In the genomic region with DNA sequence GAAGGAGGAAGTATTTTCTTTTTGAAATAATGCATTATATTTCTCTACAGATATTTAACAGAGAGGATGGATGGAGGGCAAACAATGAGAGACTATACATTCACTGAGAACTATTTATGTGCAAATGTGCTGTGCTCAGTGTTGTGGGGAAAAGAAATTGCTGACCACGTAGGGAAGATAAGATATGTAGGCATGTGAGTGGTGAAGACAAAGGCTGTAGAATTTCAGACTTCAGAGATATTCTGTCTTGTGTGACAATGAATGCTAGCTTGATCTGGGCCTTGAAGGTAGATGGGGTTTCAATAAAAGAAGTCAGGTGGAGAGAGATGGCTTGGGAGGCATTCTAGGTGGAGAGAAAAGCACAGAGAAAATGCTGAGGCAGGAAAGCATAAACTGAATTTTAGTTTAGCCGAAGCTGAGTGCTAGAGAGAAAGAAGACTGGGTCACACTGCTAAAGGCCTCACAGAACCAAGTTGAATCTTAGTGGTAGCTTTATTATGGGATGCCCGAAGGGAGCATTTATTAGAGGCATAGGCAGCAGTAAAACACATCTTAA, we compare ENCODE assay signal across 17 cellular contexts. TPM values are rescaled to one million over a fixed set of nuclear protein-coding genes. Genes with fewer than 3 reads are reported as not detected.
A peak's percentile ranks its signal among the peaks of the same experiment; 100 is the strongest.
DNase-seq lines count a peak whose midpoint lies in the region; ATAC-seq, FAIRE-seq and TF ChIP-seq lines count a peak whose summit lies in the region.
"Had no signal": no experiment of that assay in that cellular context is flagged by ENCODE, and none has a peak within 500 bp of the region (broad histone marks: within the 10 kb centered on the region; RNA-seq: fewer than 3 reads in every experiment).

No MANE protein-coding gene starts in this region.

- peaks cover 0 to 3% of the 10 kb centered on the region in 2 donors for H3K36me3 Mint-ChIP-seq in CD14-positive monocyte
- H3K36me3 Mint-ChIP-seq in IgD-negative memory B cell = no peaks in the 10 kb centered on the region
- peaks cover 0 to 5% of the 10 kb centered on the region in 2 donors for H3K36me3 Mint-ChIP-seq in naive B cell

- H3K27me3 Mint-ChIP-seq in CD14-positive monocyte (ENCODE audit: low read depth in 3 of 3) = peaks cover 0 to 3% (median 0%) of the 10 kb centered on the region in 3 donors
- peaks cover 6% of the 10 kb centered on the region for H3K27me3 Mint-ChIP-seq in IgD-negative memory B cell
- no peaks in the 10 kb centered on the region for H3K27me3 Mint-ChIP-seq in naive B cell

- TF ChIP-seq CTCF in CD14-positive monocyte (IDR thresholded peaks at IDR 0.05) = no peak

- H3K27ac Mint-ChIP-seq in CD14-positive monocyte (peak overlapping the region in 5 of 7 donors; percentile 0 to 100 (median 43)), IgD-negative memory B cell (peak overlapping the region; percentile 8 to 99 (median 12)), naive B cell (peak overlapping the region in 5 of 6 donors; percentile 45 to 98 (median 65))

- DNase-seq in CD14-positive monocyte (ENCODE audit: low spot score) (no peak), astrocyte of the hippocampus (ENCODE audit: low read depth, low spot score) (peak; percentile 28), naive B cell (no peak), NCI-H748 treated with DMSO at 0.1 percent for 48 hours (lab: John Stamatoyannopoulos, UW) (no peak), NCI-H1105 (lab: John Stamatoyannopoulos, UW) (no peak), frontal cortex (ENCODE audit: low spot score in 2 of 2) (no peak)
- DNase-seq: activated T-cell treated with anti-CD3 and anti-CD28 coated beads for 4 hours, amniotic stem cell, colonic mucosa, KBM-7, NCI-H146, NCI-H446, occipital lobe, T-helper 1 cell had no signal

- FAIRE-seq in frontal cortex (lab: Jason Lieb, UNC) = no peak
- FAIRE-seq: RCC 7860 had no signal

- H3K4me3 Mint-ChIP-seq in CD14-positive monocyte (no peak overlapping the region), IgD-negative memory B cell (peak overlapping the region in 1 of 4 donors; percentile 36), naive B cell (peak overlapping the region in 3 of 8 donors; percentile 4 to 23 (median 13))

- H3K9me3 Mint-ChIP-seq in CD14-positive monocyte (peaks cover 0 to 9% (median 5%) of the 10 kb centered on the region in 7 donors), IgD-negative memory B cell (peaks cover 0 to 2% (median 0%) of the 10 kb centered on the region in 3 donors), naive B cell (peaks cover 0 to 12% (median 5%) of the 10 kb centered on the region in 7 donors)

- H3K4me1 Mint-ChIP-seq in CD14-positive monocyte (peaks cover 39% of the 10 kb centered on the region), IgD-negative memory B cell (peaks cover 17 to 26% (median 22%) of the 10 kb centered on the region in 3 donors), naive B cell (peaks cover 9 to 27% (median 12%) of the 10 kb centered on the region in 3 donors)

- intact Hi-C loops in CD14-positive monocyte (cut with micrococcal nuclease) = no loop called here

- ATAC-seq in naive B cell (ENCODE audit: low read depth in 2 of 2) = no peak
- ATAC-seq in HG02885 (IDR thresholded peaks at IDR 0.05; ENCODE audit: poor library complexity, unreplicated experiment) = no peak

RNA-seq across cellular contexts. Expression of gene EEF1A1, which starts 56.9 kb away (rescaled TPM):
- polyA plus RNA-seq in CD14-positive monocyte (1,000 to 10,000 TPM; 5,292 to 5,586 TPM), IgD-negative memory B cell (11,514 TPM), naive B cell (ENCODE audit: low read depth in 6 of 6) (over 10,000 TPM in 1 of 6 donors, 1,000 to 10,000 TPM in 5; 7,111 to 10,868 (median 8,890) TPM)
- 20,614 TPM for total RNA-seq in frontal cortex

Comparison
In these comparisons a context has a peak if more than half of its experiments do, and no peak if none do; other contexts are left out.
1. H3K27ac Mint-ChIP-seq: peak in every context shown above with its lines; median percentile 65 in naive B cell; 43 in CD14-positive monocyte; 12 in IgD-negative memory B cell.